16 cellular contexts compared by ENCODE assay signal in genomic region chr20:56395166-56395565, GRCh38. TPM values are rescaled to one million over a fixed set of nuclear protein-coding genes. Genes with fewer than 3 reads are reported as not detected.
DNase-seq lines count a peak whose midpoint lies in the region; ATAC-seq and TF ChIP-seq lines count a peak whose summit lies in the region.
"Had no signal": no experiment of that assay in that cellular context is flagged by ENCODE, and none has a peak within 500 bp of the region (broad histone marks: within the 10 kb centered on the region; RNA-seq: fewer than 3 reads in every experiment).

No MANE protein-coding gene starts in this region.

- TF ChIP-seq POLR2A in breast epithelium (IDR thresholded peaks at IDR 0.05), result no peak

- H3K79me2 ChIP-seq in Loucy (ENCODE audit: insufficient read depth, low read length), result peaks cover 66% of the 10 kb centered on the region

- intact Hi-C loops in MCF 10A (cut with micrococcal nuclease), result no loop called here
- intact Hi-C loops in breast epithelium (cut with DNase I; ENCODE audit: low total_unique reads), result no loop called here
- intact Hi-C loops in left colon (cut with DNase I, micrococcal nuclease), result no loop called here

- CTCF ChIA-PET in MCF 10A (lab: Yijun Ruan, JAX), result interaction anchor here (0.6 to 1.8 kb wide), 9 partner anchors 11 to 192 kb away, joined by 3 to 9 read pairs (median 4); partner anchors contain the start of gene MC3R

- TF ChIP-seq CTCF in MCF 10A (IDR thresholded peaks at IDR 0.05; ENCODE audit: unreplicated experiment) (no peak), breast epithelium (IDR thresholded peaks at IDR 0.05) (no peak), Loucy (conservative IDR thresholded peaks at IDR 0.05; ENCODE audit: low read length) (no peak)

- peaks cover 54% of the 10 kb centered on the region for H3K36me3 Mint-ChIP-seq in MCF 10A (ENCODE audit: insufficient read depth, unreplicated experiment)
- H3K36me3 Mint-ChIP-seq in stimulated activated effector memory CD8-positive, alpha-beta T cell treated with anti-CD3 and anti-CD28 coated beads, Interleukin-12 subunit alpha, Interleukin-12 subunit beta, amount 100 ng/mL, for 72 hours, result peaks cover 71% of the 10 kb centered on the region

- peaks cover 6% of the 10 kb centered on the region for H3K4me1 Mint-ChIP-seq in MCF 10A (ENCODE audit: insufficient read depth, unreplicated experiment)
- peaks cover 31% of the 10 kb centered on the region for H3K4me1 Mint-ChIP-seq in stimulated activated effector memory CD8-positive, alpha-beta T cell treated with anti-CD3 and anti-CD28 coated beads, Interleukin-12 subunit alpha, Interleukin-12 subunit beta, amount 100 ng/mL, for 72 hours

- H2AFZ ChIP-seq in Loucy (ENCODE audit: low read length), result no peak overlapping the region

- H3K9me2 ChIP-seq in Loucy (replicated peaks; ENCODE audit: low read depth, low read length), result no peaks in the 10 kb centered on the region

- H3K4me3 Mint-ChIP-seq in MCF 10A (ENCODE audit: unreplicated experiment), result no peak overlapping the region
- no peak overlapping the region for H3K4me3 Mint-ChIP-seq in stimulated activated effector memory CD8-positive, alpha-beta T cell treated with anti-CD3 and anti-CD28 coated beads, Interleukin-12 subunit alpha, Interleukin-12 subunit beta, amount 100 ng/mL, for 72 hours

- POLR2A ChIA-PET in MCF 10A (lab: Yijun Ruan, JAX), result interaction anchor here (0.5 to 6.8 kb wide), 5 partner anchors 9 to 1849 kb away, joined by 3 to 100 read pairs (median 3); partner anchors contain the start of genes CASS4 and FAM210B

- peaks cover 46% of the 10 kb centered on the region for H4K20me1 ChIP-seq in Loucy (ENCODE audit: insufficient read depth, low read length, poor library complexity, severe bottlenecking)

- ATAC-seq in stimulated activated effector memory CD8-positive, alpha-beta T cell treated with anti-CD3 and anti-CD28 coated beads, Interleukin-12 subunit alpha, Interleukin-12 subunit beta, amount 100 ng/mL, for 72 hours, result no peak
- ATAC-seq in GM19328 (IDR thresholded peaks at IDR 0.05; ENCODE audit: unreplicated experiment) (no peak), left colon (no peak)
- ATAC-seq: Panc1, Right ventricle myocardium inferior had no signal

- H3K9me3 ChIP-seq in breast epithelium (no peaks in the 10 kb centered on the region), Loucy (ENCODE audit: insufficient read depth, low read depth, low read length) (no peaks in the 10 kb centered on the region)

- no peaks in the 10 kb centered on the region for H3K27me3 Mint-ChIP-seq in MCF 10A (ENCODE audit: insufficient read depth, unreplicated experiment)
- H3K27me3 Mint-ChIP-seq: CD4-positive, alpha-beta T cell had no signal

- DNase-seq in MCF 10A (ENCODE audit: unreplicated experiment), result no peak
- no peak for DNase-seq in breast epithelium (ENCODE audit: low spot score in 2 of 2)
- DNase-seq in myocyte (ENCODE audit: low read depth), result peak; percentile 82
- DNase-seq in stimulated activated effector memory CD8-positive, alpha-beta T cell treated with anti-CD3 and anti-CD28 coated beads, Interleukin-12 subunit alpha, Interleukin-12 subunit beta, amount 100 ng/mL, for 72 hours (ENCODE audit: low spot score in 2 of 2), result no peak
- DNase-seq in left colon, result no peak
- DNase-seq: ACHN; CD4-positive, alpha-beta T cell; H7; MV-4-11; NCI-H1417 treated with DMSO at 0.1 percent for 48 hours; NCI-H2029; NCI-H510A treated with DMSO at 0.1 percent for 48 hours had no signal

- peak overlapping the region; percentile 27 for H3K27ac Mint-ChIP-seq in MCF 10A (ENCODE audit: low read depth, unreplicated experiment)
- H3K27ac Mint-ChIP-seq in stimulated activated effector memory CD8-positive, alpha-beta T cell treated with anti-CD3 and anti-CD28 coated beads, Interleukin-12 subunit alpha, Interleukin-12 subunit beta, amount 100 ng/mL, for 72 hours, result peak overlapping the region; percentile 37
- H3K27ac Mint-ChIP-seq: CD4-positive, alpha-beta T cell had no signal

- H3K27ac ChIP-seq in breast epithelium, result no peak overlapping the region

- H3K4me3 ChIP-seq in breast epithelium (no peak overlapping the region), Loucy (ENCODE audit: low read length, poor library complexity, severe bottlenecking) (peak overlapping the region; percentile 98)

- H3F3A ChIP-seq in Loucy (ENCODE audit: low read depth), result no peaks in the 10 kb centered on the region

- H3K36me3 ChIP-seq in breast epithelium (peaks cover 19% of the 10 kb centered on the region), Loucy (ENCODE audit: insufficient read depth, low read length) (peaks cover 47% of the 10 kb centered on the region; the same call in 1 of the 2 replicates)

- H3K4me1 ChIP-seq in breast epithelium (peaks cover 0 to 24% of the 10 kb centered on the region in 2 donors), Loucy (ENCODE audit: insufficient read depth, low read length, poor library complexity, severe bottlenecking) (peaks cover 33% of the 10 kb centered on the region)

- H3K4me2 ChIP-seq in Loucy (ENCODE audit: low read depth, low read length, poor library complexity, severe bottlenecking), result peak overlapping the region; percentile 96

- H3K9ac ChIP-seq in Loucy (ENCODE audit: low read depth, low read length, poor library complexity, severe bottlenecking), result peak overlapping the region; percentile 99

- no peaks in the 10 kb centered on the region for H3K9me3 Mint-ChIP-seq in MCF 10A (ENCODE audit: unreplicated experiment)
- H3K9me3 Mint-ChIP-seq in stimulated activated effector memory CD8-positive, alpha-beta T cell treated with anti-CD3 and anti-CD28 coated beads, Interleukin-12 subunit alpha, Interleukin-12 subunit beta, amount 100 ng/mL, for 72 hours, result no peaks in the 10 kb centered on the region
- H3K9me3 Mint-ChIP-seq: CD4-positive, alpha-beta T cell had no signal

- no TSS peak for BruUV-seq in MCF 10A (replicated peaks; lab: Mats Ljungman, UMichigan)

- H3K27me3 ChIP-seq in breast epithelium (no peaks in the 10 kb centered on the region), Loucy (ENCODE audit: insufficient read depth, low read length, poor library complexity, severe bottlenecking) (peaks cover 4% of the 10 kb centered on the region)

RNA-seq across cellular contexts. Expression of gene CSTF1, which starts 2.7 kb away (rescaled TPM):
- total RNA-seq in MCF 10A (2022), result 30.1 and 35.1 TPM in 2 replicates
- 10 to 100 TPM; 17.1 to 53.4 (median 35.7) TPM for total RNA-seq in breast epithelium
- 42.3 and 45.5 TPM in 2 replicates for total RNA-seq in myocyte
- 30.0 TPM for polyA plus RNA-seq in myocyte (2012)
- 10 to 100 TPM; 22.9 to 23.1 TPM for total RNA-seq in left colon

RNA-seq across cellular contexts. Expression of gene AURKA, which starts 3.2 kb away (rescaled TPM):
- 65.8 and 75.3 TPM in 2 replicates for total RNA-seq in MCF 10A (2022)
- total RNA-seq in breast epithelium, result 1 to 10 TPM in 2 of 3 donors, under 1 TPM in 1; 0.98 to 2.2 (median 1.6) TPM
- total RNA-seq in myocyte, result 5.7 and 11.6 TPM in 2 replicates
- polyA plus RNA-seq in myocyte (2012), result 2.0 TPM
- 10 to 100 TPM; 13.3 to 21.1 TPM for total RNA-seq in left colon

RNA-seq across cellular contexts. Expression of gene CASS4, which starts 16.9 kb away (rescaled TPM):
- not detected in 2 replicates for total RNA-seq in MCF 10A (2022)
- total RNA-seq in breast epithelium, result 1 to 10 TPM; 1.6 to 3.4 (median 2.2) TPM
- total RNA-seq in myocyte, result 20.9 and 48.0 TPM in 2 replicates
- 19.5 TPM for polyA plus RNA-seq in myocyte (2012)
- total RNA-seq in left colon, result 1 to 10 TPM in 1 of 2 donors, under 1 TPM in 1; 0.46 to 1.3 TPM
- total RNA-seq: H7 had no signal

RNA-seq across cellular contexts. Expression of gene FAM210B, which starts 36.4 kb away (rescaled TPM):
- 37.7 and 38.2 TPM in 2 replicates for total RNA-seq in MCF 10A (2022)
- 10 to 100 TPM; 62.6 to 100.0 (median 80.8) TPM for total RNA-seq in breast epithelium
- 42.6 and 54.5 TPM in 2 replicates for total RNA-seq in myocyte
- polyA plus RNA-seq in myocyte (2012), result 33.8 TPM
- total RNA-seq in left colon, result 10 to 100 TPM; 30.2 to 35.3 TPM
